In the genomic region with DNA sequence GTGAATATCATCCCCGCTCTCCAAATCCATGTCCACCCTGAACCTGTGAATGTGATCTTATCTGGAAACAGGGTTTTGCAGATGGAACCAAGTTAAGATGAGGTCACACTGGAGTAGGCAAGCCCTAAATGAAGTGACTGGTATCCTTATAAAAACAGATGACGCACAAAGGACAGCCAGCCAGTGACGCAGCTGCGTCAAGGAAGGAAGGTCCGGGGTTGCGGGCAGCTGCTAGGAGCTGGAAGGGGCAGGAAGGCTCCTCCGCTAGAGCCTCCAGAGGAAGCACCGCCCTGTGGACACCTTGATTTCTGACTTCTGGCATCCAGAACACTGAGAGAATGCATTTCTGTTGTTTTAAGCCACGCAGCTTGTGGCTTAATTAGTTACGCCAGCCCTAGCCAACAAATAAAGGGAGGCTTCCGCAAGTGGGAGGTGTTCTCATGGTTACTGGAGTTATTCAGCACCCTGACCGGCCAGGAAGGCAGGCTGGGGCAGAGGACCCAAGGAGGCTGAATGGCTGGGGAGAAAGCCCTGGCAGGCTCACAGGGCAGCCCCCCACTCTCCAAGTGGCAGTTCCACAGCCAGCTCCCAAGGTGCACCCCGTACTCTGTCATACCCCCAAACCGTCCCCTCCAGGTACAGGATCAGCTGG, we compare ENCODE assay signal across 10 cellular contexts.
DNase-seq lines count a peak whose midpoint lies in the region; ATAC-seq and TF ChIP-seq lines count a peak whose summit lies in the region.
"Had no signal": no experiment of that assay in that cellular context is flagged by ENCODE, and none has a peak within 500 bp of the region (broad histone marks: within the 10 kb centered on the region; RNA-seq: fewer than 3 reads in every experiment).

No MANE protein-coding gene starts in this region.

- peaks cover 0 to 6% (median 2%) of the 10 kb centered on the region in 4 donors for H3K4me1 ChIP-seq in sigmoid colon
- H3K4me1 ChIP-seq: colonic mucosa had no signal

- WGBS in sigmoid colon, 2 donors = 80 to 85% methylated on average over 14 of the region's 14 CpGs

- intact Hi-C loops in sigmoid colon (cut with DNase I) = no loop called here

- ATAC-seq in HG03565 (IDR thresholded peaks at IDR 0.05; ENCODE audit: unreplicated experiment) (no peak), HG02840 (IDR thresholded peaks at IDR 0.05; ENCODE audit: low FRiP score, unreplicated experiment) (no peak)

- H3K4me3 ChIP-seq in sigmoid colon = no peak overlapping the region
- H3K4me3 ChIP-seq: colonic mucosa had no signal

- peak; percentile 94 for DNase-seq in EH (ENCODE audit: low read depth)
- peak; percentile 61 for DNase-seq in NCI-H226
- peak; percentile 41 for DNase-seq in cerebellum (ENCODE audit: low spot score)
- DNase-seq in lung microvascular endothelial cell (ENCODE audit: low read depth in 2 of 2) = peak; percentile 51 to 97
- no peak for DNase-seq in sigmoid colon
- DNase-seq in NCI-H2107 treated with DMSO at 0.1 percent for 48 hours (lab: John Stamatoyannopoulos, UW; ENCODE audit: unreplicated experiment) = no peak
- DNase-seq: colonic mucosa had no signal

- peaks cover 0 to 6% (median 0%) of the 10 kb centered on the region in 4 donors for H3K9me3 ChIP-seq in sigmoid colon
- H3K9me3 ChIP-seq: colonic mucosa had no signal

- no peaks in the 10 kb centered on the region for H3K36me3 ChIP-seq in sigmoid colon
- H3K36me3 ChIP-seq: colonic mucosa had no signal

- no peak for TF ChIP-seq POLR2A in sigmoid colon (IDR thresholded peaks at IDR 0.05)

- no peak for TF ChIP-seq EP300 in sigmoid colon (IDR thresholded peaks at IDR 0.05)

- TF ChIP-seq CTCF in sigmoid colon (IDR thresholded peaks at IDR 0.05) = no peak

- H3K27me3 ChIP-seq in sigmoid colon = no peaks in the 10 kb centered on the region
- H3K27me3 ChIP-seq: colonic mucosa had no signal

- H3K27ac ChIP-seq in sigmoid colon = peak overlapping the region in 1 of 4 donors; percentile 35
- H3K27ac ChIP-seq: colonic mucosa, HL-60 had no signal

Comparison
In these comparisons a context has a peak if more than half of its experiments do, and no peak if none do; other contexts are left out.
1. DNase-seq: peak in EH (single experiment), NCI-H226 (single experiment), cerebellum (single experiment) and lung microvascular endothelial cell (2 of 2); none in sigmoid colon (single experiment) and NCI-H2107 treated with DMSO at 0.1 percent for 48 hours (single experiment).